12 cellular contexts compared by ENCODE assay signal in the genomic region with DNA sequence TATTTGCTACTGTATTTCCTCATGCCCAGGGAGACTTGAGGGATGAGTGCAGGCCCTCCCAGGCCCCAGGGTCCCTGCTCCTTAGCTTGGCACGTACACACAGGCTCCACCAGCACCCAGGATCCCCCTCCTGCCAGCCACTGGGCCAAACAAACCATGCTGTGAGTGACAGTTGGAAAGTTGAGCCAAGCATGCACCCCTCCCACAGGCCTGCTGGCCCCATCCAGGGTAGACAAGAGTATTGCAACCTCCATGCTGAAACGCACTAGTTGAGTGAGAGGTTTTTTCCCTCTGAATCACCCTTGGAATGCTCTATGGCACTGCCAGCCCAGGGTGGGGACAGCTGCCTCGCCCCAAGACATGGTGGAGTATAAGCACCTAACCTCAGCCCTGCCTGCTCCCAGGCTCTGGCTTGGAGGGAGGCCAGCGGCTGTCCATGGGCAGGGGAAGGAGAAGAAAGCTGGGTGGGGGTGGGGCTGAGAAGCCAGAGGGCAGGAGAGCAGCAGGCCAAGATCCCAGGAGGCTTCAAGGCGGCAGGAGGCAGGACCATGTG. TPM values are rescaled to one million over a fixed set of nuclear protein-coding genes. Genes with fewer than 3 reads are reported as not detected.
DNase-seq lines count a peak whose midpoint lies in the region; ATAC-seq, FAIRE-seq and TF ChIP-seq lines count a peak whose summit lies in the region.
"Had no signal": no experiment of that assay in that cellular context is flagged by ENCODE, and none has a peak within 500 bp of the region (broad histone marks: within the 10 kb centered on the region; RNA-seq: fewer than 3 reads in every experiment).

No MANE protein-coding gene starts in this region.

- H3K27me3 ChIP-seq in GM23248 (replicated peaks; ENCODE audit: insufficient read depth): no peaks in the 10 kb centered on the region
- no peaks in the 10 kb centered on the region for H3K27me3 ChIP-seq in gastroesophageal sphincter
- no peaks in the 10 kb centered on the region for H3K27me3 ChIP-seq in CD4-positive, alpha-beta memory T cell (ENCODE audit: insufficient read depth, low read length)

- peak overlapping the region; percentile 62 for H3K4me2 ChIP-seq in GM23248 (ENCODE audit: unreplicated experiment)

- H3K9me2 ChIP-seq in GM23248 (ENCODE audit: insufficient read depth): no peaks in the 10 kb centered on the region

- no peaks in the 10 kb centered on the region for H3K4me1 Mint-ChIP-seq in CD4-positive, alpha-beta memory T cell
- H3K4me1 Mint-ChIP-seq: CD8-positive, alpha-beta memory T cell had no signal

- ATAC-seq in SK-N-SH treated with all-trans-retinoic acid at 6 μM for 48 hours (peak; percentile 78), gastroesophageal sphincter (peak; percentile 51), sciatic nerve (no peak), HG03196 (IDR thresholded peaks at IDR 0.05; ENCODE audit: unreplicated experiment) (no peak)

- TF ChIP-seq CTCF in gastroesophageal sphincter (IDR thresholded peaks at IDR 0.05): no peak

- TF ChIP-seq EP300 in gastroesophageal sphincter (IDR thresholded peaks at IDR 0.05): no peak

- WGBS in GM23248 (ENCODE audit: low coverage in 1 of 2, low lambda C conversion rate in 2 of 2, missing lambda C conversion rate in 2 of 2), 2 experiments: 52 to 60% methylated on average over 4 to 5 of the region's 5 CpGs
- 0 to 13% methylated on average over 1 to 3 of the region's 5 CpGs for WGBS in gastroesophageal sphincter (ENCODE audit: low coverage in 1 of 2), 2 donors

- peak; percentile 83 for DNase-seq in GM23248
- DNase-seq in sciatic nerve (ENCODE audit: low spot score): peak; percentile 54
- no peak for DNase-seq in GM12891 (ENCODE audit: insufficient read length, low spot score)
- DNase-seq in activated CD4-positive, alpha-beta T cell treated with anti-CD3 and anti-CD28 coated beads, Interleukin-2, amount 50 U/mL, for 1 hour: no peak
- no peak for DNase-seq in CD4-positive, alpha-beta memory T cell
- DNase-seq: activated CD4-positive, alpha-beta memory T cell treated with anti-CD3 and anti-CD28 coated beads for 36 hours; CD8-positive, alpha-beta memory T cell; NCI-H2171 treated with DMSO at 0.1 percent for 48 hours had no signal

- H3K4me3 ChIP-seq in GM23248 (no peak overlapping the region), gastroesophageal sphincter (no peak overlapping the region)
- no peak overlapping the region for H3K4me3 ChIP-seq in CD4-positive, alpha-beta memory T cell (ENCODE audit: low read length in 2 of 2)

- 0 out of 2 replicates have a peak, but pooled peaks cover 7% of the 10 kb centered on the region for H3F3A ChIP-seq in GM23248 (ENCODE audit: insufficient read depth)

- H3K9ac ChIP-seq in GM23248: no peak overlapping the region

- H3K36me3 ChIP-seq in GM23248 (ENCODE audit: low read depth): no peaks in the 10 kb centered on the region
- H3K36me3 ChIP-seq in gastroesophageal sphincter: peaks cover 0 to 17% of the 10 kb centered on the region in 2 donors
- H3K36me3 ChIP-seq in CD4-positive, alpha-beta memory T cell (ENCODE audit: insufficient read depth, low read length): no peaks in the 10 kb centered on the region

- intact Hi-C loops in sciatic nerve (cut with DNase I): no loop called here
- intact Hi-C loops in CD4-positive, alpha-beta memory T cell (cut with micrococcal nuclease): no loop called here

- H3K27ac ChIP-seq in GM23248: peak overlapping the region; percentile 52
- peak overlapping the region; percentile 30 to 81 (median 78) for H3K27ac ChIP-seq in gastroesophageal sphincter
- H3K27ac ChIP-seq in CD4-positive, alpha-beta memory T cell (ENCODE audit: low read depth, low read length): no peak overlapping the region

- TF ChIP-seq POLR2A in gastroesophageal sphincter (IDR thresholded peaks at IDR 0.05) (no peak), GM12891 (IDR thresholded peaks at IDR 0.05; ENCODE audit: low read depth, low read length) (no peak)

- no peaks in the 10 kb centered on the region for H3K9me3 ChIP-seq in GM23248 (ENCODE audit: low read depth)
- no peaks in the 10 kb centered on the region for H3K9me3 ChIP-seq in gastroesophageal sphincter
- H3K9me3 ChIP-seq in CD4-positive, alpha-beta memory T cell (ENCODE audit: control insufficient read depth in 1 of 2, low read length in 2 of 2): no peaks in the 10 kb centered on the region

- no peaks in the 10 kb centered on the region for H3K36me3 Mint-ChIP-seq in CD4-positive, alpha-beta memory T cell
- H3K36me3 Mint-ChIP-seq: activated CD4-positive, alpha-beta memory T cell treated with anti-CD3 and anti-CD28 coated beads for 36 hours; CD8-positive, alpha-beta memory T cell had no signal

- no peak overlapping the region for H3K4me3 Mint-ChIP-seq in CD4-positive, alpha-beta memory T cell
- H3K4me3 Mint-ChIP-seq: activated CD4-positive, alpha-beta memory T cell treated with anti-CD3 and anti-CD28 coated beads for 36 hours; CD8-positive, alpha-beta memory T cell had no signal

- in situ Hi-C loops in GM23248 (cut with MboI): no loop called here

- H3K4me1 ChIP-seq in GM23248 (ENCODE audit: insufficient read depth) (peaks cover 55% of the 10 kb centered on the region), gastroesophageal sphincter (peaks cover 0 to 48% (median 6%) of the 10 kb centered on the region in 3 donors)
- H3K4me1 ChIP-seq in CD4-positive, alpha-beta memory T cell (ENCODE audit: insufficient read depth, low read length): no peaks in the 10 kb centered on the region

- H2AFZ ChIP-seq in GM23248: no peak overlapping the region

- H3K79me2 ChIP-seq in GM23248 (ENCODE audit: insufficient read depth): no peaks in the 10 kb centered on the region

- CTCF ChIA-PET in CD4-positive, alpha-beta memory T cell (lab: Charles Lee; ENCODE audit: partially characterized antibody): no interaction called here

- H3K27ac Mint-ChIP-seq in CD4-positive, alpha-beta memory T cell: no peak overlapping the region
- H3K27ac Mint-ChIP-seq: activated CD4-positive, alpha-beta memory T cell treated with anti-CD3 and anti-CD28 coated beads for 36 hours; CD8-positive, alpha-beta memory T cell had no signal

- no peak for FAIRE-seq in GM12891 (lab: Jason Lieb, UNC)
- FAIRE-seq: endometrium had no signal

- no peaks in the 10 kb centered on the region for H4K20me1 ChIP-seq in GM23248 (ENCODE audit: insufficient read depth)

- POLR2A ChIA-PET in CD4-positive, alpha-beta memory T cell (lab: Charles Lee; ENCODE audit: partially characterized antibody): no interaction called here

- H3K9me3 Mint-ChIP-seq in CD4-positive, alpha-beta memory T cell: peaks cover 0 to 4% (median 0%) of the 10 kb centered on the region in 8 donors
- H3K9me3 Mint-ChIP-seq: activated CD4-positive, alpha-beta memory T cell treated with anti-CD3 and anti-CD28 coated beads for 36 hours; CD8-positive, alpha-beta memory T cell had no signal

- peaks cover 4 to 6% of the 10 kb centered on the region in 2 donors for H3K27me3 Mint-ChIP-seq in CD4-positive, alpha-beta memory T cell

TF ChIP-seq in SK-N-SH treated with all-trans-retinoic acid at 6 μM for 48 hours, 23 proteins besides CTCF, POLR2A, EP300 and RAD21:
- no peak for TF ChIP-seq SNAI2 (CRISPR knock-in tag; IDR thresholded peaks at IDR 0.05)
- no peak for TF ChIP-seq TCF4 (CRISPR knock-in tag; IDR thresholded peaks at IDR 0.05; ENCODE audit: borderline replicate concordance)
- TF ChIP-seq, protein P1, sequence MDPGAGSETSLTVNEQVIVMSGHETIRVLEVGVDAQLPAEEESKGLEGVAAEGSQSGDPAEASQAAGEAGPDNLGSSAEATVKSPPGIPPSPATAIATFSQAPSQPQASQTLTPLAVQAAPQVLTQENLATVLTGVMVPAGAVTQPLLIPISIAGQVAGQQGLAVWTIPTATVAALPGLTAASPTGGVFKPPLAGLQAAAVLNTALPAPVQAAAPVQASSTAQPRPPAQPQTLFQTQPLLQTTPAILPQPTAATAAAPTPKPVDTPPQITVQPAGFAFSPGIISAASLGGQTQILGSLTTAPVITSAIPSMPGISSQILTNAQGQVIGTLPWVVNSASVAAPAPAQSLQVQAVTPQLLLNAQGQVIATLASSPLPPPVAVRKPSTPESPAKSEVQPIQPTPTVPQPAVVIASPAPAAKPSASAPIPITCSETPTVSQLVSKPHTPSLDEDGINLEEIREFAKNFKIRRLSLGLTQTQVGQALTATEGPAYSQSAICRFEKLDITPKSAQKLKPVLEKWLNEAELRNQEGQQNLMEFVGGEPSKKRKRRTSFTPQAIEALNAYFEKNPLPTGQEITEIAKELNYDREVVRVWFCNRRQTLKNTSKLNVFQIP (CRISPR knock-in tag; IDR thresholded peaks at IDR 0.05; ENCODE audit: borderline replicate concordance, low read depth): no peak
TF ChIP-seq in SK-N-SH treated with all-trans-retinoic acid at 6 μM for 48 hours: peak in this region for 0.

TF ChIP-seq in GM12891, 5 proteins besides CTCF, POLR2A, EP300 and RAD21:
- TF ChIP-seq PAX5 (IDR thresholded peaks at IDR 0.05; ENCODE audit: insufficient read depth, low read length, severe bottlenecking) (no peak), TAF1 (IDR thresholded peaks at IDR 0.05; ENCODE audit: low read depth, low read length) (no peak), POLR2AphosphoS5 (IDR thresholded peaks at IDR 0.05; ENCODE audit: low read depth, low read length) (no peak), SPI1 (IDR thresholded peaks at IDR 0.05; ENCODE audit: low read depth, low read length) (no peak)

RNA-seq across cellular contexts. Expression of gene PITPNM3, which starts 49.6 kb away (rescaled TPM):
- 12.8 and 13.7 TPM in 2 replicates for total RNA-seq in GM23248 (2014; rRNA removed; shearing (Covaris generic))
- polyA plus RNA-seq in GM23248 (2016; fragmentation: Nextera tagmentation; extraction: Ambion mirVana): 6.5 and 6.9 TPM in 2 replicates
- total RNA-seq in gastroesophageal sphincter (10 to 100 TPM; 23.3 to 87.7 (median 47.8) TPM), sciatic nerve (4.3 TPM)
- polyA plus RNA-seq in GM12891 (2012; ENCODE audit: low read depth, missing spikeins): 0.26 TPM
- total RNA-seq in CD4-positive, alpha-beta memory T cell: under 1 TPM; 0.29 to 0.50 TPM
- under 1 TPM in 1 of 2 donors, not detected in 1; 0.05 TPM for polyA plus RNA-seq in CD4-positive, alpha-beta memory T cell
- polyA plus RNA-seq: CD8-positive, alpha-beta memory T cell had no signal

Comparison
In these comparisons a context has a peak if more than half of its experiments do, and no peak if none do; other contexts are left out.
1. DNase-seq: peak in GM23248 (single experiment) and sciatic nerve (single experiment); none in GM12891 (single experiment), activated CD4-positive, alpha-beta T cell treated with anti-CD3 and anti-CD28 coated beads, Interleukin-2, amount 50 U/mL, for 1 hour (single experiment) and CD4-positive, alpha-beta memory T cell (0 of 5).
2. ATAC-seq: peak in SK-N-SH treated with all-trans-retinoic acid at 6 μM for 48 hours (single experiment) and gastroesophageal sphincter (single experiment); none in sciatic nerve (single experiment) and HG03196 (single experiment).